2 cellular contexts compared by ENCODE assay signal in genomic region chr20:39767352-39767751, GRCh38.
TF ChIP-seq lines count a peak whose summit lies in the region.

No MANE protein-coding gene starts in this region.

TF ChIP-seq in liver, 16 proteins besides CTCF, POLR2A, EP300 and RAD21 (continued from another document):
- TF ChIP-seq HNF4G (IDR thresholded peaks at IDR 0.05) (no peak), RXRA (IDR thresholded peaks at IDR 0.05) (peak in 1 of 2 donors; percentile 25), TAF1 (conservative IDR thresholded peaks at IDR 0.05) (no peak), YY1 (IDR thresholded peaks at IDR 0.05) (no peak), FOXA2 (IDR thresholded peaks at IDR 0.05) (peak; percentile 35)
TF ChIP-seq in liver: peak in this region for 3.

TF ChIP-seq in HepG2, 621 proteins besides CTCF, POLR2A, EP300 and RAD21 (continued from another document):
- TF ChIP-seq ZNF234 (CRISPR knock-in tag; conservative IDR thresholded peaks at IDR 0.05) (no peak), AFF4 (CRISPR knock-in tag; IDR thresholded peaks at IDR 0.05) (no peak)
